Comparison of ENCODE assay signal across 18 cellular contexts in genomic region chr4:168102403-168102802, GRCh38. TPM values are rescaled to one million over a fixed set of nuclear protein-coding genes. Genes with fewer than 3 reads are reported as not detected.
A peak's percentile ranks its signal among the peaks of the same experiment; 100 is the strongest.
DNase-seq lines count a peak whose midpoint lies in the region; ATAC-seq, FAIRE-seq and TF ChIP-seq lines count a peak whose summit lies in the region.
"Had no signal": no experiment of that assay in that cellular context is flagged by ENCODE, and none has a peak within 500 bp of the region (broad histone marks: within the 10 kb centered on the region; RNA-seq: fewer than 3 reads in every experiment).

No MANE protein-coding gene starts in this region.

- H2BK20ac ChIP-seq in H1 (ENCODE audit: low read length) = no peak overlapping the region

- no peaks in the 10 kb centered on the region for H3K4me1 ChIP-seq in HepG2 (ENCODE audit: insufficient read depth, low read length)
- H3K4me1 ChIP-seq in right lobe of liver = no peaks in the 10 kb centered on the region
- peaks cover 25 to 37% of the 10 kb centered on the region in 2 experiments for H3K4me1 ChIP-seq in HCT116 (ENCODE audit: control insufficient read depth in 1 of 2, insufficient read depth in 2 of 2, low read length in 2 of 2)
- no peaks in the 10 kb centered on the region for H3K4me1 ChIP-seq in H1 (replicated peaks in 1 of 4; ENCODE audit: control insufficient read depth in 3 of 4, insufficient read depth in 4 of 4, low read length in 3 of 4)
- H3K4me1 ChIP-seq in neural progenitor cell = no peaks in the 10 kb centered on the region
- H3K4me1 ChIP-seq: Caco-2 had no signal

- 21% methylated on average over 3 of the region's 3 CpGs for WGBS in HepG2 (ENCODE audit: low lambda C conversion rate)
- WGBS in right lobe of liver (ENCODE audit: insufficient coverage, low coverage, low lambda C conversion rate, missing lambda C conversion rate) = 73% methylated on average over 2 of the region's 3 CpGs
- 93% methylated on average over 3 of the region's 3 CpGs; no CpG with 5 or more reads in 1 of the 2 experiments for WGBS in H1 (ENCODE audit: extremely low coverage in 1 of 2, insufficient coverage in 1 of 2, insufficient read length in 1 of 2, insufficient replicate concordance in 2 of 2, low coverage in 1 of 2, low lambda C conversion rate in 2 of 2, missing lambda C conversion rate in 1 of 2), 2 experiments

- peaks cover 2% of the 10 kb centered on the region for H3K27me3 Mint-ChIP-seq in neural progenitor cell (ENCODE audit: insufficient read depth, low read depth)

- H3K4ac ChIP-seq in H1 (replicated peaks; ENCODE audit: insufficient read length, low read depth, low read length) = no peak overlapping the region

- no peaks in the 10 kb centered on the region for H3K9me3 Mint-ChIP-seq in neural progenitor cell

- H3K4me3 ChIP-seq in HepG2 (replicated peaks in 1 of 3; ENCODE audit: insufficient read depth in 1 of 3, low read depth in 2 of 3, low read length in 3 of 3) = no peak overlapping the region
- H3K4me3 ChIP-seq in right lobe of liver = no peak overlapping the region
- no peak overlapping the region for H3K4me3 ChIP-seq in HCT116 (replicated peaks in 1 of 2; ENCODE audit: low read depth in 1 of 2, low read length in 2 of 2)
- H3K4me3 ChIP-seq in H1 (ENCODE audit: extremely low read depth in 1 of 4, insufficient read depth in 2 of 4, low read depth in 3 of 4, low read length in 4 of 4) = no peak overlapping the region
- H3K4me3 ChIP-seq in neural progenitor cell = no peak overlapping the region
- H3K4me3 ChIP-seq: GM23248 had no signal

- H3F3A ChIP-seq in neural progenitor cell (ENCODE audit: low read depth) = no peaks in the 10 kb centered on the region

- no peak overlapping the region for H2AK5ac ChIP-seq in H1 (ENCODE audit: low read depth, low read length)

- H3K27me3 ChIP-seq in HepG2 (ENCODE audit: control insufficient read depth in 1 of 2, insufficient read depth in 2 of 2, low read length in 2 of 2) (no peaks in the 10 kb centered on the region), right lobe of liver (no peaks in the 10 kb centered on the region), HCT116 (ENCODE audit: insufficient read depth, low read length) (no peaks in the 10 kb centered on the region), H1 (replicated peaks in 1 of 4; ENCODE audit: control insufficient read depth in 3 of 4, extremely low read depth in 1 of 4, insufficient read depth in 3 of 4, low read length in 3 of 4) (no peaks in the 10 kb centered on the region), neural progenitor cell (no peaks in the 10 kb centered on the region)

- no peaks in the 10 kb centered on the region for H3K4me1 Mint-ChIP-seq in neural progenitor cell

- TF ChIP-seq CTCF in HepG2 (CRISPR knock-in tag; IDR thresholded peaks at IDR 0.05) (no peak), right lobe of liver (IDR thresholded peaks at IDR 0.05) (no peak), HCT116 (IDR thresholded peaks at IDR 0.05 in 2 of 3, conservative IDR thresholded peaks at IDR 0.05 in 1 of 3; ENCODE audit: borderline replicate concordance in 1 of 3, insufficient read depth in 1 of 3, low read depth in 2 of 3, low read length in 2 of 3) (no peak), H1 (IDR thresholded peaks at IDR 0.05; ENCODE audit: control extremely low read depth in 1 of 3, insufficient read depth in 1 of 3, low read depth in 1 of 3, low read length in 3 of 3) (no peak), neural progenitor cell (IDR thresholded peaks at IDR 0.05) (no peak)

- in situ Hi-C loops in HepG2 (cut with HindIII; ENCODE audit: extremely low pct_ligation_motif_present, low pct_unique_long_range_greater_than_20kb) = no loop called here

- no peak for TF ChIP-seq RAD21 in HepG2 (CRISPR knock-in tag; IDR thresholded peaks at IDR 0.05)
- no peak for TF ChIP-seq RAD21 in HCT116 (IDR thresholded peaks at IDR 0.05; ENCODE audit: low read depth)
- no peak for TF ChIP-seq RAD21 in H1 (IDR thresholded peaks at IDR 0.05 in 1 of 2, conservative IDR thresholded peaks at IDR 0.05 in 1 of 2; ENCODE audit: low read depth in 2 of 2, low read length in 2 of 2)

- H3K79me2 ChIP-seq in HepG2 (ENCODE audit: insufficient read depth, low read length) (no peaks in the 10 kb centered on the region), HCT116 (ENCODE audit: insufficient read depth, low read length) (no peaks in the 10 kb centered on the region), H1 (ENCODE audit: control insufficient read depth in 1 of 2, insufficient read depth in 2 of 2, low read length in 2 of 2) (no peaks in the 10 kb centered on the region), neural progenitor cell (ENCODE audit: low read depth) (no peaks in the 10 kb centered on the region)

- H3K9me3 ChIP-seq in HepG2 (ENCODE audit: low read length) (peaks cover 4% of the 10 kb centered on the region; the same call in 1 of the 2 replicates), right lobe of liver (no peaks in the 10 kb centered on the region), HCT116 (ENCODE audit: control insufficient read depth in 1 of 2, insufficient read depth in 1 of 2, low read depth in 1 of 2, low read length in 2 of 2) (no peaks in the 10 kb centered on the region), H1 (ENCODE audit: insufficient read depth in 2 of 2, low read depth in 1 of 2, low read length in 1 of 2) (no peaks in the 10 kb centered on the region), neural progenitor cell (ENCODE audit: low read depth) (no peaks in the 10 kb centered on the region)
- H3K9me3 ChIP-seq: Caco-2 had no signal

- H3K23ac ChIP-seq in H1 (ENCODE audit: insufficient read length) = no peak overlapping the region

- ATAC-seq in HepG2 (no peak), right lobe of liver (no peak), HCT116 (no peak)

- H3K23me2 ChIP-seq in H1 (ENCODE audit: low read depth, low read length) = no peaks in the 10 kb centered on the region

- H3K79me1 ChIP-seq in H1 (ENCODE audit: low read depth, low read length) = no peaks in the 10 kb centered on the region

- intact Hi-C loops in HepG2 (cut with micrococcal nuclease; ENCODE audit: unreplicated experiment) (no loop called here), right lobe of liver (cut with DNase I) (no loop called here), HCT116 (cut with micrococcal nuclease) (no loop called here)

- BruUV-seq in HepG2 (replicated peaks; lab: Mats Ljungman, UMichigan) (no TSS peak), HCT116 (replicated peaks; lab: Mats Ljungman, UMichigan) (no TSS peak)

- no peak overlapping the region for H3K14ac ChIP-seq in H1 (ENCODE audit: insufficient read length)

- no peak overlapping the region for H2BK12ac ChIP-seq in H1 (ENCODE audit: low read depth, low read length)

- no peaks in the 10 kb centered on the region; the same call in 1 of the 2 replicates for H3K9me2 ChIP-seq in HCT116 (ENCODE audit: insufficient read depth)

- no peak overlapping the region for H3K27ac Mint-ChIP-seq in neural progenitor cell
- H3K27ac Mint-ChIP-seq: CD4-positive, alpha-beta T cell had no signal

- H3K4me2 ChIP-seq in HepG2 (ENCODE audit: low read depth, low read length) = no peak overlapping the region
- no peak overlapping the region for H3K4me2 ChIP-seq in HCT116 (ENCODE audit: low read length)
- no peak overlapping the region for H3K4me2 ChIP-seq in H1 (ENCODE audit: insufficient read depth in 1 of 2, low read depth in 2 of 2, low read length in 2 of 2)
- H3K4me2 ChIP-seq in neural progenitor cell = no peak overlapping the region

- H3K36me3 ChIP-seq in HepG2 (replicated peaks in 1 of 2; ENCODE audit: control insufficient read depth in 1 of 2, insufficient read depth in 2 of 2, low read length in 2 of 2) = no peaks in the 10 kb centered on the region
- no peaks in the 10 kb centered on the region for H3K36me3 ChIP-seq in right lobe of liver
- H3K36me3 ChIP-seq in HCT116 (ENCODE audit: control insufficient read depth in 1 of 2, insufficient read depth in 2 of 2, low read length in 2 of 2) = peaks cover 0 to 24% of the 10 kb centered on the region in 2 experiments; a peak in 1 of 4 replicates
- no peaks in the 10 kb centered on the region for H3K36me3 ChIP-seq in H1 (ENCODE audit: control insufficient read depth in 2 of 4, insufficient read depth in 4 of 4, low read length in 3 of 4)
- H3K36me3 ChIP-seq in neural progenitor cell = no peaks in the 10 kb centered on the region

- TF ChIP-seq EP300 in HepG2 (IDR thresholded peaks at IDR 0.05; ENCODE audit: low read depth in 2 of 2, low read length in 2 of 2) = no peak
- no peak for TF ChIP-seq EP300 in HepG2 (CRISPR knock-in tag; IDR thresholded peaks at IDR 0.05; ENCODE audit: borderline replicate concordance)
- no peak for TF ChIP-seq EP300 in H1 (IDR thresholded peaks at IDR 0.05; ENCODE audit: borderline replicate concordance in 1 of 2, low read depth in 2 of 2, low read length in 2 of 2)

- POLR2A ChIA-PET in HepG2 (lab: Yijun Ruan, JAX) = no interaction called here
- POLR2A ChIA-PET in HCT116 (lab: Charles Lee) = no interaction called here
- POLR2A ChIA-PET in H1 (lab: Charles Lee; ENCODE audit: partially characterized antibody) = no interaction called here

- CTCF ChIA-PET in HepG2 (lab: Yijun Ruan, JAX; ENCODE audit: low intra/inter-chr PET ratio, low total read pairs) = no interaction called here
- CTCF ChIA-PET in HCT116 (lab: Charles Lee) = no interaction called here
- CTCF ChIA-PET in H1 (lab: Charles Lee; ENCODE audit: partially characterized antibody) = interaction anchor here (0.9 kb wide), 1 partner anchor 361 kb away, joined by 3 read pairs; no protein-coding TSS in a partner anchor

- H3K4me3 Mint-ChIP-seq in neural progenitor cell = no peak overlapping the region
- H3K4me3 Mint-ChIP-seq: CD4-positive, alpha-beta T cell had no signal

- no peak overlapping the region for H4K8ac ChIP-seq in H1 (ENCODE audit: extremely low read depth, insufficient read depth, low read length)

- H2BK120ac ChIP-seq in H1 (replicated peaks; ENCODE audit: low read depth, low read length) = no peak overlapping the region

- H3K27ac ChIP-seq in HepG2 (ENCODE audit: extremely low read length, insufficient read depth, low read length) (no peak overlapping the region), right lobe of liver (no peak overlapping the region), HCT116 (ENCODE audit: low read depth, low read length) (peak overlapping the region; percentile 97), H1 (ENCODE audit: low read depth, low read length) (no peak overlapping the region), neural progenitor cell (no peak overlapping the region)
- H3K27ac ChIP-seq: C4-2B, GM23248 had no signal

- H2BK5ac ChIP-seq in H1 (ENCODE audit: low read depth, low read length) = no peak overlapping the region

- H3K18ac ChIP-seq in H1 (ENCODE audit: extremely low read depth, low read length) = no peak overlapping the region

- DNase-seq in HepG2 (ENCODE audit: low spot score) (no peak), right lobe of liver (no peak), HCT116 (ENCODE audit: low read depth, low spot score) (no peak), H1 (ENCODE audit: low read depth in 1 of 2, low spot score in 2 of 2) (no peak), neural progenitor cell (ENCODE audit: low spot score) (no peak), NCI-H1092 treated with DMSO at 0.1 percent for 48 hours (lab: John Stamatoyannopoulos, UW) (no peak)
- DNase-seq: AML-193; Caco-2; CD4-positive, alpha-beta T cell; GDM1; GM23248; H7 had no signal

- FAIRE-seq in HepG2 (lab: Jason Lieb, UNC) = no peak
- no peak for FAIRE-seq in H1 (lab: Jason Lieb, UNC)
- FAIRE-seq: D721Med, GM12892, GM18507, HTR-8/SVneo had no signal

- RAD21 ChIA-PET in HCT116 (lab: Charles Lee; ENCODE audit: low non-redundant PET in 1 of 2, low total read pairs in 2 of 2, uncharacterized antibody in 2 of 2, unreplicated experiment in 2 of 2) = no interaction called here

- no peak overlapping the region for H4K5ac ChIP-seq in H1 (ENCODE audit: insufficient read length, low read depth, low read length)

- H2AFZ ChIP-seq in HepG2 (ENCODE audit: low read length) (no peak overlapping the region), HCT116 (ENCODE audit: low read depth, low read length, poor library complexity, severe bottlenecking) (peak overlapping the region; percentile 59), H1 (ENCODE audit: low read length) (no peak overlapping the region), neural progenitor cell (replicated peaks) (no peak overlapping the region)
- H2AFZ ChIP-seq: GM23248 had no signal

- H3K36me3 Mint-ChIP-seq in neural progenitor cell = no peaks in the 10 kb centered on the region

- H3K56ac ChIP-seq in H1 (replicated peaks; ENCODE audit: insufficient read length, low read depth, low read length) = no peak overlapping the region

- H2BK15ac ChIP-seq in H1 (ENCODE audit: low read length) = no peak overlapping the region

- no peaks in the 10 kb centered on the region for H4K20me1 ChIP-seq in HepG2 (ENCODE audit: insufficient read depth, low read length)
- H4K20me1 ChIP-seq in HCT116 (ENCODE audit: insufficient read depth) = no peaks in the 10 kb centered on the region
- H4K20me1 ChIP-seq in H1 (replicated peaks in 1 of 2; ENCODE audit: control insufficient read depth in 1 of 2, insufficient read depth in 2 of 2, low read length in 2 of 2) = no peaks in the 10 kb centered on the region
- no peaks in the 10 kb centered on the region for H4K20me1 ChIP-seq in neural progenitor cell (ENCODE audit: low read depth)

- H4K91ac ChIP-seq in H1 (replicated peaks; ENCODE audit: insufficient read length, low read length) = no peak overlapping the region

- TF ChIP-seq POLR2A in HepG2 (IDR thresholded peaks at IDR 0.05; ENCODE audit: insufficient read depth in 1 of 2, low read depth in 2 of 2, low read length in 2 of 2) = no peak
- no peak for TF ChIP-seq POLR2A in right lobe of liver (IDR thresholded peaks at IDR 0.05)
- no peak for TF ChIP-seq POLR2A in HCT116 (IDR thresholded peaks at IDR 0.05; ENCODE audit: borderline replicate concordance, extremely low read depth, insufficient read depth, insufficient read length)
- no peak for TF ChIP-seq POLR2A in H1 (IDR thresholded peaks at IDR 0.05; ENCODE audit: control extremely low read depth in 1 of 2, low read depth in 2 of 2, low read length in 2 of 2)

- H3K9ac ChIP-seq in HepG2 (ENCODE audit: insufficient read depth, low read depth, low read length) (no peak overlapping the region), HCT116 (ENCODE audit: low read length) (no peak overlapping the region), H1 (replicated peaks in 1 of 4; ENCODE audit: extremely low read depth in 1 of 4, low read depth in 3 of 4, low read length in 3 of 4) (no peak overlapping the region), neural progenitor cell (no peak overlapping the region)
- H3K9ac ChIP-seq: GM23248 had no signal

RNA-seq across cellular contexts. Expression of gene ANXA10, which starts 10.1 kb away (rescaled TPM):
- total RNA-seq in HepG2 (2016; rRNA removed; fragmentation: Illumina TruSeq; extraction: Trizol) (not detected in 2 replicates), right lobe of liver (10 to 100 TPM; 31.4 to 46.6 (median 41.5) TPM), HCT116 (2021; ENCODE audit: unreplicated experiment) (15.1 TPM), neural progenitor cell (ENCODE audit: low replicate concordance) (not detected in 2 replicates)
- not detected in 2 replicates for total RNA-seq in HepG2 (2016; cell fraction: cytosol; rRNA removed; fragmentation: Illumina TruSeq; extraction: Trizol; ENCODE audit: low read depth)
- 0.13 TPM in 1 of 2 replicates, not detected in the other for total RNA-seq in HepG2 (2016; cell fraction: insoluble cytoplasmic fraction; rRNA removed; fragmentation: Illumina TruSeq; extraction: Trizol)
- total RNA-seq in HepG2 (2016; cell fraction: membrane; rRNA removed; fragmentation: Illumina TruSeq; extraction: Trizol) = not detected in 2 replicates
- total RNA-seq in HepG2 (2016; cell fraction: nucleus; rRNA removed; fragmentation: Illumina TruSeq; extraction: Trizol) = not detected in 2 replicates
- polyA plus RNA-seq in HepG2 (2011; rRNA removed) (0.08 TPM in 1 of 2 replicates, not detected in the other), H1 (2011; rRNA removed) (not detected in 2 replicates)
- not detected in 2 replicates for polyA plus RNA-seq in HepG2 (2011; cell fraction: cytosol; rRNA removed)
- not detected in 2 replicates for polyA plus RNA-seq in HepG2 (2011; cell fraction: nucleus; rRNA removed)
- not detected in 2 replicates for polyA plus RNA-seq in HepG2 (2012)
- polyA plus RNA-seq in HepG2 (2016; cell fraction: cytosol; fragmentation: Illumina TruSeq; extraction: Trizol; ENCODE audit: low read depth) = not detected in 2 replicates
- not detected in 2 replicates for polyA plus RNA-seq in HepG2 (2016; cell fraction: insoluble cytoplasmic fraction; fragmentation: Illumina TruSeq; extraction: Trizol; ENCODE audit: low read depth)
- not detected in 2 replicates for polyA plus RNA-seq in HepG2 (2016; cell fraction: membrane; fragmentation: Illumina TruSeq; extraction: Trizol; ENCODE audit: low read depth)
- not detected in 2 replicates for polyA plus RNA-seq in HepG2 (2016; cell fraction: nucleus; fragmentation: Illumina TruSeq; extraction: Trizol; ENCODE audit: insufficient read depth, low read depth)
- polyA minus RNA-seq in HepG2 (2011; rRNA and poly(A)+ RNA removed; ENCODE audit: low replicate concordance) = 0.23 TPM in 1 of 2 replicates, not detected in the other
- not detected in 2 replicates for polyA minus RNA-seq in HepG2 (2011; cell fraction: cytosol; rRNA and poly(A)+ RNA removed)
- not detected in 2 replicates for polyA minus RNA-seq in HepG2 (2011; cell fraction: nucleus; rRNA and poly(A)+ RNA removed)
- polyA plus RNA-seq in HCT116 (2012) = 4.7 and 5.5 TPM in 2 replicates
- not detected in 2 replicates for total RNA-seq in H1 (2021; fragmentation: NEBNext Ultra II Directional; extraction: Animal tissue kit (Norgen Biotek cat#: 25700))
- not detected for polyA plus RNA-seq in H1 (2011; cell fraction: cytosol; rRNA removed)
- not detected for polyA plus RNA-seq in H1 (2011; cell fraction: nucleus; rRNA removed)
- not detected in 4 replicates for polyA plus RNA-seq in H1 (2012, experiment 1 of 2)
- polyA plus RNA-seq in H1 (2012, experiment 2 of 2) = not detected
- not detected for polyA plus RNA-seq in H1 (2013, experiment 1 of 2)
- polyA plus RNA-seq in H1 (2013, experiment 2 of 2) = not detected
- not detected in 2 replicates for polyA minus RNA-seq in H1 (2011; rRNA and poly(A)+ RNA removed)
- not detected for polyA minus RNA-seq in H1 (2011; cell fraction: cytosol; rRNA and poly(A)+ RNA removed)
- not detected for polyA minus RNA-seq in H1 (2011; cell fraction: nucleus; rRNA and poly(A)+ RNA removed)
- total RNA-seq: Caco-2; CD4-positive, alpha-beta T cell; H7 had no signal
- polyA plus RNA-seq: BJ had no signal

Comparison
In these comparisons a context has a peak if more than half of its experiments do, and no peak if none do; other contexts are left out.
1. RNA of gene ANXA10, which starts 10.1 kb away (total RNA-seq): 31.4 to 46.6 TPM in right lobe of liver and 15.1 TPM in HCT116 (single experiment); 0.13 TPM in HepG2, not detected in H1 and not detected in neural progenitor cell; every median in the first group is over 10 times any median in the second.
2. Of the 41 proteins assayed by ChIP-seq in both HepG2 and H1: peak only in HepG2: none; only in H1: none; in both: MAFK; in neither: 40.